In genomic region chr4:94240384-94240783, GRCh38 we compare ENCODE assay signal across 1 cellular context.
TF ChIP-seq lines count a peak whose summit lies in the region.

No MANE protein-coding gene starts in this region.

TF ChIP-seq in IMR-90, 13 proteins besides CTCF, POLR2A, EP300 and RAD21:
- TF ChIP-seq SMC3 (IDR thresholded peaks at IDR 0.05; ENCODE audit: low read depth, low read length) (no peak), MAZ (IDR thresholded peaks at IDR 0.05; ENCODE audit: borderline replicate concordance, low read depth, low read length) (no peak), USF2 (IDR thresholded peaks at IDR 0.05; ENCODE audit: low read depth, low read length) (no peak), FOS (IDR thresholded peaks at IDR 0.05; ENCODE audit: low read depth, low read length) (no peak)
